ENCODE assay signal across 8 cellular contexts in the genomic region with DNA sequence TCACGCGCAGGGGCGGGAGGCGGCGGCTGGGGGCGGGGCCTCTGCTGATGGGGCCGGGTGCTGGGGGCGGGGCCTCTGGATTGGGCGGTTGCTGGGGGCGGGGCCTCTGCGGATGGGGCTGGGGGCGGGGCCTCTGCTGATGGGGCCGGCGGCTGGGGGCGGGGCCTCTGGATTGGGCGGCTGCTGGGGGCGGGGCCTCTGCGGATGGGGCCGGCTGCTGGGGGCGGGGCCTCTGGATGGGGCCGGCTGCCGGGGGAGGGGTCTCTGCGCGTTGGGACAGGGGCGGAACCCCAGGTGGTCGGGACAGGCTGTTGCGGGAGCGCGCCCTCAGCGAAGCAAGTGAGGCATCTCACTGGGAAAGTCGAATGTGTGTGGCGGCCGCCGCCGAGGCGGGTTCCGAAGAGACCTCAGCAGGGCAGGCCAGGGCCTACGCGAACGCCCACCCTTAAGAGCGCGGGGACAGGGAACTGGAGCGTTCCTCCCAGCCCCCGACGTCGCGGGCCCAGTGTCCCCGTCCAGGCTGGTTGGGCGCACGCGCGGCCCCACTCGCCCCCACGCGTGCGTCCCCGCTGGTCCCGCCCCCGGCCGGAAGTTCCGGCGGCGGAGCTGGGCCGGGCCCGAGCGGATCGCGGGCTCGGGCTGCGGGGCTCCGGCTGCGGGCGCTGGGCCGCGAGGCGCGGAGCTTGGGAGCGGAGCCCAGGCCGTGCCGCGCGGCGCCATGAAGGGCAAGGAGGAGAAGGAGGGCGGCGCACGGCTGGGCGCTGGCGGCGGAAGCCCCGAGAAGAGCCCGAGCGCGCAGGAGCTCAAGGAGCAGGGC. TPM values are rescaled to one million over a fixed set of nuclear protein-coding genes. Genes with fewer than 3 reads are reported as not detected.
A peak's percentile ranks its signal among the peaks of the same experiment; 100 is the strongest.
DNase-seq lines count a peak whose midpoint lies in the region; ATAC-seq and TF ChIP-seq lines count a peak whose summit lies in the region.

A gene (plus strand): TSS at position 603 of the 817 bp plus-strand sequence. CDS start 116 bp downstream, at position 719.

- H3K4me1 ChIP-seq in OCI-LY7 (ENCODE audit: insufficient read depth, low read length, poor library complexity, severe bottlenecking) = peaks cover 40% of the 10 kb centered on the region
- H3K4me1 ChIP-seq in mucosa of rectum (ENCODE audit: control insufficient read depth in 2 of 2, insufficient read depth in 2 of 2, low read length in 2 of 2) = peaks cover 54 to 55% of the 10 kb centered on the region in 2 donors

- H3K79me2 ChIP-seq in OCI-LY7 (ENCODE audit: insufficient read depth, low read depth, low read length) = peaks cover 25% of the 10 kb centered on the region; the same call in 1 of the 2 replicates

- peaks cover 5% of the 10 kb centered on the region; the same call in 1 of the 2 replicates for H4K20me1 ChIP-seq in OCI-LY7 (ENCODE audit: insufficient read depth, low read length)

- BruUV-seq in OCI-LY7 (replicated peaks; lab: Mats Ljungman, UMichigan) = no TSS peak

- H3K9me3 ChIP-seq in OCI-LY7 (ENCODE audit: low read length) (no peaks in the 10 kb centered on the region), mucosa of rectum (ENCODE audit: control insufficient read depth in 2 of 2, low read length in 2 of 2) (no peaks in the 10 kb centered on the region)

- H2AFZ ChIP-seq in OCI-LY7 (ENCODE audit: low read length) = no peak within 1 kb of the TSS

- peak; percentile 47 for ATAC-seq in GM19023 (IDR thresholded peaks at IDR 0.05; ENCODE audit: unreplicated experiment)

- TF ChIP-seq POLR2A in erythroblast (IDR thresholded peaks at IDR 0.05; ENCODE audit: low read length) = peak; percentile 63

- in situ Hi-C loops in ACHN (cut with HindIII; ENCODE audit: low pct_ligation_motif_present, low pct_unique_long_range_greater_than_20kb, low sequenced_read_pairs) = no loop called here

- peak within 1 kb of the TSS; percentile 82 for H3K4me3 ChIP-seq in OCI-LY7 (ENCODE audit: low read depth, low read length, poor library complexity, severe bottlenecking)
- peak within 1 kb of the TSS; percentile 82 to 84 for H3K4me3 ChIP-seq in mucosa of rectum (ENCODE audit: low read length in 2 of 2)

- no peak for TF ChIP-seq CTCF in OCI-LY7 (conservative IDR thresholded peaks at IDR 0.05; ENCODE audit: low read length)

- H3K27me3 ChIP-seq in mucosa of rectum (ENCODE audit: control insufficient read depth in 2 of 2, insufficient read depth in 2 of 2, low read length in 2 of 2) = no peaks in the 10 kb centered on the region

- DNase-seq in ACHN = peak; percentile 89
- DNase-seq in HS-5 (ENCODE audit: low read depth) = peak; percentile 49
- DNase-seq in OCI-LY7 (ENCODE audit: low spot score) = peak; percentile 91
- DNase-seq in activated T-cell treated with anti-CD3 and anti-CD28 coated beads, Interleukin-2, amount 50 U/mL, for 1 hour = peak; percentile 86
- DNase-seq in erythroblast (lab: John Stamatoyannopoulos, UW) = peak; percentile 92 to 95
- peak; percentile 65 to 80 for DNase-seq in stimulated activated CD8-positive, alpha-beta memory T cell treated with anti-CD3 and anti-CD28 coated beads, Interleukin-4, amount 100 ng/mL, for 1 hour (ENCODE audit: low read depth in 2 of 2, low spot score in 1 of 2)

- CTCF ChIA-PET in OCI-LY7 (lab: Charles Lee; ENCODE audit: unreplicated experiment) = interaction anchor here (1.0 kb wide), 1 partner anchor 10 kb away, joined by 4 read pairs; a partner anchor contains a TSS

- H3K4me2 ChIP-seq in OCI-LY7 (ENCODE audit: low read length) = peak within 1 kb of the TSS; percentile 88

- intact Hi-C loops in OCI-LY7 (cut with micrococcal nuclease; ENCODE audit: unreplicated experiment) = loop anchor here (1.0 to 5.0 kb wide), 2 partner anchors 12 to 42 kb away; a partner anchor contains a TSS

- POLR2A ChIA-PET in OCI-LY7 (lab: Charles Lee) = interaction anchor here (0.6 to 1.2 kb wide), 2 partner anchors 10 to 264 kb away, joined by 3 to 4 read pairs; no protein-coding TSS in a partner anchor

- H3K9me2 ChIP-seq in OCI-LY7 (ENCODE audit: insufficient read depth, low read length) = no peaks in the 10 kb centered on the region

- H3K9ac ChIP-seq in mucosa of rectum (ENCODE audit: low read depth in 1 of 2, low read length in 2 of 2) = peak within 1 kb of the TSS; percentile 70 to 81

- H3K27ac ChIP-seq in OCI-LY7 (ENCODE audit: low read depth, low read length, poor library complexity, severe bottlenecking) (peak within 1 kb of the TSS; percentile 63), mucosa of rectum (ENCODE audit: low read depth in 2 of 2, low read length in 2 of 2) (peak within 1 kb of the TSS; percentile 82 to 94)

- H3K36me3 ChIP-seq in OCI-LY7 (ENCODE audit: insufficient read depth, low read length) = peaks cover 27% of the 10 kb centered on the region
- peaks cover 12 to 20% of the 10 kb centered on the region in 2 donors for H3K36me3 ChIP-seq in mucosa of rectum (ENCODE audit: control insufficient read depth in 2 of 2, insufficient read depth in 2 of 2, low read length in 2 of 2)

RNA-seq across cellular contexts. Expression of the gene that starts here (rescaled TPM):
- total RNA-seq in OCI-LY7 (2014; rRNA removed; shearing (Covaris generic)) = 85.5 and 111 TPM in 2 replicates
- 72.4 and 78.6 TPM in 2 replicates for total RNA-seq in OCI-LY7 (2022)

Comparison
In these comparisons a context has a peak if more than half of its experiments do, and no peak if none do; other contexts are left out.
1. Peak in every context shown above with its lines: DNase-seq, ATAC-seq, H3K4me3 ChIP-seq and H3K27ac ChIP-seq.